In the genomic region with DNA sequence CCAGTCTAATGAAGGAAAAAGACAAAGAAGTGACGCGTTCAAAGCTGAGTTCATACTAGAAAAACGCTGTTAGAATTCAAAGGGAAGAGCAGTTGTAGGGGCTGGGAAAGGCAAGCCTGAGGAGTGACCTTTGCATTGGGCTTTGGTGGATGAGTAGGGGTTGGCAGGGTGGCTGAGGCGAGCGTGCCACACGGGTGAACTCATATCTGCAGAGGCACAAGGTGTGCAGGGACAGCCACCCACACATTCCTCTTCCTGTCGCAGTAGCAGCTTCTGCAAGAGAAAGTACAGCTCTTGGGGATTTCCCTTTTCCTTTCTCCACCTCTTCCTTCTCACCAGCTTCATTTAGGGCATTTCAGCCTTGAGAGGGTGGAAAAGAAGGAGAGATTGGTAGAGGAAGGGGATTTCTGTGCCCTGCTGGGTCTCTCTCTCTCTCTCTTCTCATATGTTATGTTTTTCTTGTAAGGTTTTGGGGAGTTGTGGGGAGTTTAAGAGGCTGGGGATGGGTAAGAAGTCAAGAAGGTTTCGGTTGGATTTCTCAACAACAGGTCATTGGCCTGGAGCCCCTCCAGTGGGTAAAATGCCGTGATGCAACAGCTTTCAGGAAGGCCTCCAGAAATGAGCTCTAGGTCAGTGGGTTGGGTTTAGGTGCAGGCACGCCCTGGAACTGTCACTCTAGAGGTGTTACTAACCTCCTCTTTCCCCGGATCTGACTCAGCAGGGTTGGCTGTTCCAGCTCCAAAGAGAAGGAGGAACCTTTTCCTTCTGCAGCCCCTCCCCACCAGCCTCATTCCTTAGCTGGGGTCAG, we compare ENCODE assay signal across 1 cellular context.
TF ChIP-seq lines count a peak whose summit lies in the region.

No MANE protein-coding gene starts in this region.

TF ChIP-seq in IMR-90, 13 proteins besides CTCF, POLR2A, EP300 and RAD21:
- TF ChIP-seq CEBPB (IDR thresholded peaks at IDR 0.05; ENCODE audit: low read depth, low read length) (peak; percentile 40; the same call in 1 of the 2 replicates), SMC3 (IDR thresholded peaks at IDR 0.05; ENCODE audit: low read depth, low read length) (no peak), RCOR1 (IDR thresholded peaks at IDR 0.05; ENCODE audit: insufficient replicate concordance, low read length) (no peak), BHLHE40 (IDR thresholded peaks at IDR 0.05; ENCODE audit: low read depth, low read length) (no peak), NFE2L2 (IDR thresholded peaks at IDR 0.05; ENCODE audit: low read depth, low read length) (no peak), MAZ (IDR thresholded peaks at IDR 0.05; ENCODE audit: borderline replicate concordance, low read depth, low read length) (no peak), FOS (IDR thresholded peaks at IDR 0.05; ENCODE audit: low read depth, low read length) (no peak), CHD1 (IDR thresholded peaks at IDR 0.05; ENCODE audit: low read depth, low read length) (no peak), MXI1 (IDR thresholded peaks at IDR 0.05; ENCODE audit: borderline replicate concordance, low read depth, low read length) (no peak), MAFK (IDR thresholded peaks at IDR 0.05; ENCODE audit: low read depth, low read length) (peak; percentile 36; the same call in 1 of the 2 replicates), RFX5 (IDR thresholded peaks at IDR 0.05; ENCODE audit: low read depth, low read length) (no peak)
- TF ChIP-seq, protein P1, sequence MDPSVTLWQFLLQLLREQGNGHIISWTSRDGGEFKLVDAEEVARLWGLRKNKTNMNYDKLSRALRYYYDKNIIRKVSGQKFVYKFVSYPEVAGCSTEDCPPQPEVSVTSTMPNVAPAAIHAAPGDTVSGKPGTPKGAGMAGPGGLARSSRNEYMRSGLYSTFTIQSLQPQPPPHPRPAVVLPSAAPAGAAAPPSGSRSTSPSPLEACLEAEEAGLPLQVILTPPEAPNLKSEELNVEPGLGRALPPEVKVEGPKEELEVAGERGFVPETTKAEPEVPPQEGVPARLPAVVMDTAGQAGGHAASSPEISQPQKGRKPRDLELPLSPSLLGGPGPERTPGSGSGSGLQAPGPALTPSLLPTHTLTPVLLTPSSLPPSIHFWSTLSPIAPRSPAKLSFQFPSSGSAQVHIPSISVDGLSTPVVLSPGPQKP (IDR thresholded peaks at IDR 0.05; ENCODE audit: borderline replicate concordance, low read depth, low read length) = no peak
- TF ChIP-seq, protein P2, sequence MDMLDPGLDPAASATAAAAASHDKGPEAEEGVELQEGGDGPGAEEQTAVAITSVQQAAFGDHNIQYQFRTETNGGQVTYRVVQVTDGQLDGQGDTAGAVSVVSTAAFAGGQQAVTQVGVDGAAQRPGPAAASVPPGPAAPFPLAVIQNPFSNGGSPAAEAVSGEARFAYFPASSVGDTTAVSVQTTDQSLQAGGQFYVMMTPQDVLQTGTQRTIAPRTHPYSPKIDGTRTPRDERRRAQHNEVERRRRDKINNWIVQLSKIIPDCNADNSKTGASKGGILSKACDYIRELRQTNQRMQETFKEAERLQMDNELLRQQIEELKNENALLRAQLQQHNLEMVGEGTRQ (IDR thresholded peaks at IDR 0.05; ENCODE audit: low read depth, low read length) = no peak
